ENCODE assay signal across 21 cellular contexts in genomic region chr2:127065932-127066318, GRCh38. TPM values are rescaled to one million over a fixed set of nuclear protein-coding genes. Genes with fewer than 3 reads are reported as not detected.
A peak's percentile ranks its signal among the peaks of the same experiment; 100 is the strongest.
DNase-seq lines count a peak whose midpoint lies in the region; ATAC-seq and TF ChIP-seq lines count a peak whose summit lies in the region.
"Had no signal": no experiment of that assay in that cellular context is flagged by ENCODE, and none has a peak within 500 bp of the region (broad histone marks: within the 10 kb centered on the region; RNA-seq: fewer than 3 reads in every experiment).

No MANE protein-coding gene starts in this region.

- H3K4me3 Mint-ChIP-seq in CD8-positive, alpha-beta T cell, result no peak overlapping the region
- H3K4me3 Mint-ChIP-seq: immature natural killer cell, mesothelial cell of epicardium, T-helper 17 cell had no signal

- H3K27me3 Mint-ChIP-seq in CD8-positive, alpha-beta T cell (ENCODE audit: low read depth), result no peaks in the 10 kb centered on the region
- H3K27me3 Mint-ChIP-seq: T-helper 17 cell had no signal

- peaks cover 55% of the 10 kb centered on the region for H3K36me3 ChIP-seq in CD8-positive, alpha-beta T cell (ENCODE audit: insufficient read depth, low read length)
- H3K36me3 ChIP-seq in gastroesophageal sphincter, result peaks cover 0 to 58% of the 10 kb centered on the region in 2 donors
- peaks cover 33 to 59% (median 54%) of the 10 kb centered on the region in 4 donors for H3K36me3 ChIP-seq in stomach
- H3K36me3 ChIP-seq: thyroid gland had no signal

- TF ChIP-seq POLR2A in gastroesophageal sphincter (IDR thresholded peaks at IDR 0.05) (no peak), stomach (IDR thresholded peaks at IDR 0.05) (no peak)

- no peak for ATAC-seq in CD8-positive, alpha-beta T cell
- no peak for ATAC-seq in gastroesophageal sphincter
- ATAC-seq in HG03354 (IDR thresholded peaks at IDR 0.05; ENCODE audit: poor library complexity, severe bottlenecking, unreplicated experiment), result no peak
- ATAC-seq: T-helper 17 cell had no signal

- H3K4me3 ChIP-seq in CD8-positive, alpha-beta T cell (ENCODE audit: low read depth, low read length), result no peak overlapping the region
- H3K4me3 ChIP-seq in gastroesophageal sphincter, result no peak overlapping the region
- no peak overlapping the region for H3K4me3 ChIP-seq in stomach
- H3K4me3 ChIP-seq: GM23248, thyroid gland had no signal

- peaks cover 24% of the 10 kb centered on the region for H3K4me1 Mint-ChIP-seq in CD8-positive, alpha-beta T cell (ENCODE audit: low read depth)

- no peaks in the 10 kb centered on the region for H3K9me3 Mint-ChIP-seq in CD8-positive, alpha-beta T cell
- H3K9me3 Mint-ChIP-seq: immature natural killer cell, mesothelial cell of epicardium had no signal

- CTCF ChIA-PET in CD8-positive, alpha-beta T cell (lab: Charles Lee), result interaction anchor here (1.8 to 2.0 kb wide), 2 partner anchors 14 to 16 kb away, joined by 5 read pairs; no protein-coding TSS in a partner anchor
- CTCF ChIA-PET in RWPE1 (lab: Yijun Ruan, JAX), result no interaction called here

- no peaks in the 10 kb centered on the region for H3K27me3 ChIP-seq in CD8-positive, alpha-beta T cell (ENCODE audit: insufficient read depth, low read length)
- H3K27me3 ChIP-seq in gastroesophageal sphincter (no peaks in the 10 kb centered on the region), stomach (no peaks in the 10 kb centered on the region)
- H3K27me3 ChIP-seq: thyroid gland had no signal

- peak overlapping the region; percentile 57 for H3K27ac Mint-ChIP-seq in CD8-positive, alpha-beta T cell

- WGBS in gastroesophageal sphincter (ENCODE audit: low coverage in 1 of 2), 2 donors, result 93% methylated on average over 2 of the region's 5 CpGs; no CpG with 5 or more reads in 1 of the 2 donors
- WGBS in stomach, 5 donors, result 90 to 95% (median 94%) methylated on average over 5 of the region's 5 CpGs

- H3K36me3 Mint-ChIP-seq in CD8-positive, alpha-beta T cell, result peaks cover 70% of the 10 kb centered on the region

- TF ChIP-seq CTCF in CD8-positive, alpha-beta T cell (IDR thresholded peaks at IDR 0.05), result no peak
- no peak for TF ChIP-seq CTCF in RWPE1 (conservative IDR thresholded peaks at IDR 0.05; ENCODE audit: low read depth)
- no peak for TF ChIP-seq CTCF in gastroesophageal sphincter (IDR thresholded peaks at IDR 0.05)
- TF ChIP-seq CTCF in stomach (IDR thresholded peaks at IDR 0.05), result no peak
- TF ChIP-seq CTCF in GM20000 (IDR thresholded peaks at IDR 0.05; ENCODE audit: extremely low read depth, missing control alignments), result no peak

- intact Hi-C loops in CD8-positive, alpha-beta T cell (cut with DNase I, micrococcal nuclease), result loop anchor here (5.0 to 10.0 kb wide), 5 partner anchors 76 to 416 kb away; partner anchors contain the start of gene ERCC3 (in 1 of the 2)
- intact Hi-C loops in stomach (cut with DNase I; ENCODE audit: low total_unique reads), result no loop called here

- peaks cover 10% of the 10 kb centered on the region for H3K4me1 ChIP-seq in CD8-positive, alpha-beta T cell (ENCODE audit: insufficient read depth, low read length)
- H3K4me1 ChIP-seq in gastroesophageal sphincter (peaks cover 0 to 51% (median 22%) of the 10 kb centered on the region in 3 donors), stomach (peaks cover 25 to 55% (median 36%) of the 10 kb centered on the region in 4 donors)

- H3K9me3 ChIP-seq in CD8-positive, alpha-beta T cell (ENCODE audit: low read length), result no peaks in the 10 kb centered on the region
- H3K9me3 ChIP-seq in gastroesophageal sphincter, result no peaks in the 10 kb centered on the region
- no peaks in the 10 kb centered on the region for H3K9me3 ChIP-seq in stomach
- H3K9me3 ChIP-seq: thyroid gland had no signal

- H3K27ac ChIP-seq in CD8-positive, alpha-beta T cell (ENCODE audit: low read depth, low read length), result no peak overlapping the region
- H3K27ac ChIP-seq in RWPE1, result peak overlapping the region; percentile 91
- H3K27ac ChIP-seq in gastroesophageal sphincter, result peak overlapping the region in 3 of 4 donors; percentile 77 to 81 (median 78)
- H3K27ac ChIP-seq in stomach, result peak overlapping the region in 3 of 5 donors; percentile 75 to 82 (median 78)
- H3K27ac ChIP-seq: C4-2B had no signal

- POLR2A ChIA-PET in CD8-positive, alpha-beta T cell (lab: Charles Lee), result no interaction called here
- POLR2A ChIA-PET in RWPE1 (lab: Yijun Ruan, JAX; ENCODE audit: low non-redundant PET), result no interaction called here

- TF ChIP-seq EP300 in gastroesophageal sphincter (IDR thresholded peaks at IDR 0.05) (no peak), stomach (IDR thresholded peaks at IDR 0.05) (no peak)

- DNase-seq in CD8-positive, alpha-beta T cell, result no peak
- DNase-seq in RWPE1 (ENCODE audit: low spot score), result no peak
- DNase-seq in stomach, result no peak
- no peak for DNase-seq in GM20000 (ENCODE audit: low spot score)
- DNase-seq in LoVo (ENCODE audit: low spot score), result no peak
- DNase-seq: activated CD4-positive, alpha-beta T cell treated with anti-CD3 and anti-CD28 coated beads for 1 hour; effector CD4-positive, alpha-beta T cell; foreskin melanocyte; GF-D8; GM23248; immature natural killer cell; KBM-7; NCI-H510A; posterior cingulate gyrus; RPMI8226; T-helper 17 cell; thyroid gland had no signal

RNA-seq across cellular contexts. Expression of gene BIN1, which starts 41.0 kb away (rescaled TPM):
- 10 to 100 TPM; 92.1 to 92.4 TPM for total RNA-seq in CD8-positive, alpha-beta T cell
- 100 to 1,000 TPM in 1 of 4 donors, 10 to 100 TPM in 3; 36.1 to 101 (median 53.9) TPM for total RNA-seq in gastroesophageal sphincter
- 100 to 1,000 TPM in 1 of 5 donors, 10 to 100 TPM in 4; 39.1 to 175 (median 45.1) TPM for total RNA-seq in stomach
- polyA plus RNA-seq in stomach, result 10 to 100 TPM; 47.8 to 49.6 (median 47.8) TPM
